2 cellular contexts compared by ENCODE assay signal in the genomic region with DNA sequence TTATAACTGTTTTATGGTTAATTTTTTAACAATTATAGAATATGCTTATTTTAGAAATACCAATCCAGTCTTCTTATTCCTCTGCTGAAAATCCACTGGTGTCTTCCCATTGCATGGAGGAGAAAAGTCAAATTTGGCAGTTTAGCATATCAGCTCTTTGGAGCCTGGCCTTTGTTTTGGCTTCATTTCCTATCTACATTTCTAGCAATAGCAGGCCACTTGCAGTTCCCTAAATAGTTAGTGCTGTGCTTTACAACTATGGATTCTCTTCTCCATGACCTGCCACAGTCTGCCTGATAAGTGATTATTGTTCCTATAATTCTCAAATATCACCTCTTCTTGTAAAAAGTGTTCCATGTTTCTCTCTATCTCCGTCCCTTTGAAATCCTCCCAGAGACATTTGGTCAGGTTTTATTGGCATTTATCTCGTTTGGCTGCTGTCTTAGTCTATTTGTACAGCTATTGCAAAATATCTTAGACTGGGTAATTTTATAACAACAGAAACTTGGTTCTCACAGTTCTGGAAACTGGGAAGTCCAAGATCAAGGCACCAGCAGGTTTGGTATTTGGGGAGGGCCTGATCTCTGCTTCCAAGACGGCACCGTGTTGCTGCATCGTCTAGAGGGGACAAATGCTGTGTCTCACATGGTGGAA.
A peak's percentile ranks its signal among the peaks of the same experiment; 100 is the strongest.
TF ChIP-seq lines count a peak whose summit lies in the region.

No MANE protein-coding gene starts in this region.

TF ChIP-seq in liver, 16 proteins besides CTCF, POLR2A, EP300 and RAD21 (continued from another document):
- TF ChIP-seq, protein P1, sequence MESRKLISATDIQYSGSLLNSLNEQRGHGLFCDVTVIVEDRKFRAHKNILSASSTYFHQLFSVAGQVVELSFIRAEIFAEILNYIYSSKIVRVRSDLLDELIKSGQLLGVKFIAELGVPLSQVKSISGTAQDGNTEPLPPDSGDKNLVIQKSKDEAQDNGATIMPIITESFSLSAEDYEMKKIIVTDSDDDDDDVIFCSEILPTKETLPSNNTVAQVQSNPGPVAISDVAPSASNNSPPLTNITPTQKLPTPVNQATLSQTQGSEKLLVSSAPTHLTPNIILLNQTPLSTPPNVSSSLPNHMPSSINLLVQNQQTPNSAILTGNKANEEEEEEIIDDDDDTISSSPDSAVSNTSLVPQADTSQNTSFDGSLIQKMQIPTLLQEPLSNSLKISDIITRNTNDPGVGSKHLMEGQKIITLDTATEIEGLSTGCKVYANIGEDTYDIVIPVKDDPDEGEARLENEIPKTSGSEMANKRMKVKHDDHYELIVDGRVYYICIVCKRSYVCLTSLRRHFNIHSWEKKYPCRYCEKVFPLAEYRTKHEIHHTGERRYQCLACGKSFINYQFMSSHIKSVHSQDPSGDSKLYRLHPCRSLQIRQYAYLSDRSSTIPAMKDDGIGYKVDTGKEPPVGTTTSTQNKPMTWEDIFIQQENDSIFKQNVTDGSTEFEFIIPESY (IDR thresholded peaks at IDR 0.05): peak; percentile 20
- TF ChIP-seq REST (IDR thresholded peaks at IDR 0.05) (no peak), FOXA2 (IDR thresholded peaks at IDR 0.05) (no peak), HNF4A (conservative IDR thresholded peaks at IDR 0.05) (peak; percentile 42 to 55), GABPA (IDR thresholded peaks at IDR 0.05 in 1 of 2, conservative IDR thresholded peaks at IDR 0.05 in 1 of 2) (no peak)

TF ChIP-seq in HepG2, 621 proteins besides CTCF, POLR2A, EP300 and RAD21 (continued from another document):
- TF ChIP-seq ZNF878 (CRISPR knock-in tag; IDR thresholded peaks at IDR 0.05) (no peak), MTA1 (CRISPR knock-in tag; IDR thresholded peaks at IDR 0.05; ENCODE audit: borderline replicate concordance) (no peak), ZC3H4 (CRISPR knock-in tag; IDR thresholded peaks at IDR 0.05; ENCODE audit: borderline replicate concordance) (no peak), ZNF10 (CRISPR knock-in tag; IDR thresholded peaks at IDR 0.05; ENCODE audit: borderline replicate concordance, low read depth) (no peak), ZNF709 (CRISPR knock-in tag; IDR thresholded peaks at IDR 0.05) (no peak), FOXP4 (CRISPR knock-in tag; IDR thresholded peaks at IDR 0.05) (no peak), CENPX (CRISPR knock-in tag; IDR thresholded peaks at IDR 0.05) (no peak), ZFP1 (CRISPR knock-in tag; IDR thresholded peaks at IDR 0.05) (no peak), ZNF766 (CRISPR knock-in tag; IDR thresholded peaks at IDR 0.05; ENCODE audit: borderline replicate concordance) (no peak), ZNF678 (CRISPR knock-in tag; IDR thresholded peaks at IDR 0.05) (no peak), HIVEP1 (CRISPR knock-in tag; IDR thresholded peaks at IDR 0.05) (no peak)
- TF ChIP-seq, protein P2, sequence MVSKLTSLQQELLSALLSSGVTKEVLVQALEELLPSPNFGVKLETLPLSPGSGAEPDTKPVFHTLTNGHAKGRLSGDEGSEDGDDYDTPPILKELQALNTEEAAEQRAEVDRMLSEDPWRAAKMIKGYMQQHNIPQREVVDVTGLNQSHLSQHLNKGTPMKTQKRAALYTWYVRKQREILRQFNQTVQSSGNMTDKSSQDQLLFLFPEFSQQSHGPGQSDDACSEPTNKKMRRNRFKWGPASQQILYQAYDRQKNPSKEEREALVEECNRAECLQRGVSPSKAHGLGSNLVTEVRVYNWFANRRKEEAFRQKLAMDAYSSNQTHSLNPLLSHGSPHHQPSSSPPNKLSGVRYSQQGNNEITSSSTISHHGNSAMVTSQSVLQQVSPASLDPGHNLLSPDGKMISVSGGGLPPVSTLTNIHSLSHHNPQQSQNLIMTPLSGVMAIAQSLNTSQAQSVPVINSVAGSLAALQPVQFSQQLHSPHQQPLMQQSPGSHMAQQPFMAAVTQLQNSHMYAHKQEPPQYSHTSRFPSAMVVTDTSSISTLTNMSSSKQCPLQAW (CRISPR knock-in tag; IDR thresholded peaks at IDR 0.05): no peak
- TF ChIP-seq, protein P1 (CRISPR knock-in tag; IDR thresholded peaks at IDR 0.05): no peak
